In the genomic region with DNA sequence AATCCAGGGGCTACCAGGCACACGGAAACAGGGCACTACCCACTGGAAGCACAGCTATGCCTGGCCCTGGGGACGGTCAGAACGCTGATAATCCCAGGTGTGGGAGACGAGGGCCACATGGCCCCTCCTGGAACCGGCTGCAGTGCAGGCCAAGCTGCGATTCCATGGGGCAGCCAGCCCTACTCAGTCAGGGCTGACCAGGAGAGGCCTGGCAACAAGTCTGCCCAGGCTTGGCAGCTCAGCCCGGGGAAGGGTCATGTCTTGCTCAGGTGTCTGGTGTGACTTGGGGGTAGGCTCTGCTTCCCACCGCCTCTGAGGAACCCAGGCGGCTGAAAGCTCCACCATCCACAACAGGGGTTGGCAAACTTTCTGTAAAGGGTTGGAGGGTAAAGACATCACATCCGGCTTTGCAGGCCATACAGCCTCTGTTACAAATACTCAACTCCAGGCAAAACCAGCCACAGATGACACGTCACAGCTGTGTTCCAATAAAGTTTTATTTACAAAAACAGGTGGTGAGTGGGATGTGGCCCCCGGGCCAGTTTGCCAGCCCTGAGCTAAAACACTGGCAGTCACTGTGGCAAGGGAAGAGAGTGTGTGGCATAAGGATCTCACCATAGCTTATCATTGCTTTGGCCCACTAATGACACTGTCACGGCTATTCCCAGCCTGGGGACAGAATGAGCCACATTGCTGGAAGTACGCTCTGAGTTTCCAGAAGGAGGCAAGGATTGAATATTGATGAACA, we compare ENCODE assay signal across 19 cellular contexts.
DNase-seq lines count a peak whose midpoint lies in the region; ATAC-seq and TF ChIP-seq lines count a peak whose summit lies in the region.
"Had no signal": no experiment of that assay in that cellular context is flagged by ENCODE, and none has a peak within 500 bp of the region (broad histone marks: within the 10 kb centered on the region; RNA-seq: fewer than 3 reads in every experiment).

No MANE protein-coding gene starts in this region.

- TF ChIP-seq CTCF in lower lobe of right lung (IDR thresholded peaks at IDR 0.05), result no peak

- no peaks in the 10 kb centered on the region for H3K36me3 ChIP-seq in lower lobe of right lung
- H3K36me3 ChIP-seq: SJSA1, thoracic aorta had no signal

- no peak overlapping the region for H3K4me3 ChIP-seq in lower lobe of right lung
- H3K4me3 ChIP-seq: SJSA1, thoracic aorta had no signal

- ATAC-seq in lower lobe of right lung (no peak), HG03139 (IDR thresholded peaks at IDR 0.05; ENCODE audit: unreplicated experiment) (no peak), GM21825 (IDR thresholded peaks at IDR 0.05; ENCODE audit: unreplicated experiment) (no peak), HG02970 (IDR thresholded peaks at IDR 0.05; ENCODE audit: low FRiP score, unreplicated experiment) (no peak), GM19452 (IDR thresholded peaks at IDR 0.05; ENCODE audit: unreplicated experiment) (no peak)
- ATAC-seq: naive thymus-derived CD8-positive, alpha-beta T cell had no signal

- no peaks in the 10 kb centered on the region for H3K9me3 ChIP-seq in lower lobe of right lung
- H3K9me3 ChIP-seq: SJSA1, thoracic aorta had no signal

- H3K27me3 ChIP-seq in lower lobe of right lung (ENCODE audit: low read depth), result no peaks in the 10 kb centered on the region
- H3K27me3 ChIP-seq: SJSA1 had no signal

- no peak overlapping the region for H3K27ac ChIP-seq in lower lobe of right lung
- H3K27ac ChIP-seq: epithelial cell of prostate, SJSA1, thoracic aorta had no signal

- H3K4me1 ChIP-seq in lower lobe of right lung, result no peaks in the 10 kb centered on the region
- H3K4me1 ChIP-seq: SJSA1 had no signal

- intact Hi-C loops in lower lobe of right lung (cut with DNase I), result no loop called here

- peak; percentile 9 for DNase-seq in activated naive CD4-positive, alpha-beta T cell treated with anti-CD3 and anti-CD28 coated beads, Interleukin-2, amount 50 U/mL, for 16 hours
- no peak for DNase-seq in activated naive CD4-positive, alpha-beta T cell treated with Interleukin-2 at 50 U/mL for 16 hours
- DNase-seq in epidermal melanocyte (ENCODE audit: insufficient read length, low spot score), result peak; percentile 11
- DNase-seq in lower lobe of right lung, result peak; percentile 38
- DNase-seq: ACHN; activated CD8-positive, alpha-beta memory T cell treated with anti-CD3 and anti-CD28 coated beads for 24 hours; activated naive CD4-positive, alpha-beta T cell treated with anti-CD3 and anti-CD28 coated beads, Interleukin-2, amount 10 ng/mL, durations not matched to agents 7 days and 5 days; CD4-positive, alpha-beta memory T cell; foreskin melanocyte; NCI-H1105 treated with DMSO at 0.1 percent for 48 hours; NCI-H526 treated with DMSO at 0.1 percent for 48 hours had no signal
